In the genomic region with DNA sequence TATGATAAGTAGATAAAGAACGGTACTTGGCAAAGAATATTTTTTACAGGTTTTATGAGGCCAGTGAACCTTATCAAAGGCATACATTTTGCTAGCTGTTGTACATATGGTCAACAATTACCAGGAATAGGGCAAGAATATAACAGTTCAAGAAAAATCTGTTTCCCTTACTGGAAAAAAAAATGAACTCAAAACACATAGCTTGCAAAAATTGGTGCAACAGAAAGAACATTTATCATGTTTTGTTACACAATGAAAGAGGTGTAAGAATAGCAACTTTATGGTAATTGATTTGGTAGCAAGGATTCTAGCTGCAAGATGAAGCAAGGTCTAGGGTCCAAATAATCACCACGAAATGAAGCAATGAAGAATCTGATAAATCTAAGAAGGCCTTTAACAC, we compare ENCODE assay signal across 23 cellular contexts. TPM values are rescaled to one million over a fixed set of nuclear protein-coding genes. Genes with fewer than 3 reads are reported as not detected.
DNase-seq lines count a peak whose midpoint lies in the region; ATAC-seq, FAIRE-seq and TF ChIP-seq lines count a peak whose summit lies in the region.
"Had no signal": no experiment of that assay in that cellular context is flagged by ENCODE, and none has a peak within 500 bp of the region (broad histone marks: within the 10 kb centered on the region; RNA-seq: fewer than 3 reads in every experiment).

No MANE protein-coding gene starts in this region.

- in situ Hi-C loops in IMR-90 (cut with MboI; ENCODE audit: low sequenced_read_pairs) = no loop called here

- H4K8ac ChIP-seq in IMR-90 (ENCODE audit: low read depth in 2 of 2, low read length in 2 of 2) = no peak overlapping the region; a peak in 1 of 4 replicates

- TF ChIP-seq RAD21 in A549 (conservative IDR thresholded peaks at IDR 0.05 in 1 of 2, IDR thresholded peaks at IDR 0.05 in 1 of 2) (no peak), IMR-90 (IDR thresholded peaks at IDR 0.05; ENCODE audit: low read length) (no peak)

- peaks cover 21% of the 10 kb centered on the region for H3K36me3 Mint-ChIP-seq in endothelial cell (ENCODE audit: low read depth, unreplicated experiment)

- TF ChIP-seq POLR2A in A549 (IDR thresholded peaks at IDR 0.05; ENCODE audit: low read length) = no peak
- no peak for TF ChIP-seq POLR2A in IMR-90 (IDR thresholded peaks at IDR 0.05; ENCODE audit: low read depth, low read length)

- H3K9me3 ChIP-seq in A549 (no peaks in the 10 kb centered on the region), IMR-90 (ENCODE audit: control insufficient read depth, insufficient read depth, low read length) (no peaks in the 10 kb centered on the region)
- H3K9me3 ChIP-seq: BE2C; BLaER1 treated with 17β-estradiol and CSF1 and Interleukin-3, amounts not matched to agents 10 nM and 100 nM had no signal

- H4K5ac ChIP-seq in IMR-90 (ENCODE audit: low read depth, low read length) = peak overlapping the region; percentile 40; the same call in 1 of the 2 replicates

- no TSS peak for BruUV-seq in IMR-90 (replicated peaks; lab: Mats Ljungman, UMichigan)

- H2AK5ac ChIP-seq in IMR-90 (ENCODE audit: low read depth, low read length) = no peak overlapping the region

- H2BK120ac ChIP-seq in IMR-90 (ENCODE audit: low read depth, low read length) = no peak overlapping the region; the same call in 1 of the 2 replicates

- TF ChIP-seq CTCF in A549 (IDR thresholded peaks at IDR 0.05) = no peak
- no peak for TF ChIP-seq CTCF in IMR-90 (conservative IDR thresholded peaks at IDR 0.05; ENCODE audit: low read depth, low read length)
- TF ChIP-seq CTCF in endothelial cell (IDR thresholded peaks at IDR 0.05; ENCODE audit: unreplicated experiment) = no peak

- H3K4me3 ChIP-seq in A549 (no peak overlapping the region), ACC112 (ENCODE audit: low read depth, low read length) (no peak overlapping the region), IMR-90 (ENCODE audit: insufficient read depth, low read depth, low read length) (no peak overlapping the region)
- H3K4me3 ChIP-seq: BLaER1 treated with 17β-estradiol and CSF1 and Interleukin-3, amounts not matched to agents 10 nM and 100 nM; GM12878 had no signal

- H4K91ac ChIP-seq in IMR-90 (ENCODE audit: insufficient read depth, low read depth, low read length) = no peak overlapping the region

- H3K9ac ChIP-seq in IMR-90 (ENCODE audit: low read depth, low read length) = no peak overlapping the region
- H3K9ac ChIP-seq: BLaER1 treated with 17β-estradiol and CSF1 and Interleukin-3, amounts not matched to agents 10 nM and 100 nM had no signal

- H3K36me3 ChIP-seq in ACC112 (ENCODE audit: insufficient read depth, low read length) = peaks cover 28% of the 10 kb centered on the region
- peaks cover 9% of the 10 kb centered on the region for H3K36me3 ChIP-seq in IMR-90 (ENCODE audit: control insufficient read depth, insufficient read depth, low read length)
- H3K36me3 ChIP-seq: BE2C had no signal

- no peak overlapping the region for H2BK15ac ChIP-seq in IMR-90 (ENCODE audit: low read depth, low read length)

- no peaks in the 10 kb centered on the region for H3K79me1 ChIP-seq in IMR-90 (ENCODE audit: low read depth in 1 of 2, low read length in 2 of 2)

- peaks cover 3% of the 10 kb centered on the region; the same call in 2 of the 3 replicates for H3K4me1 ChIP-seq in A549
- peaks cover 8% of the 10 kb centered on the region for H3K4me1 ChIP-seq in ACC112 (ENCODE audit: control insufficient read depth, insufficient read depth, low read length, unreplicated experiment)
- no peaks in the 10 kb centered on the region for H3K4me1 ChIP-seq in IMR-90 (ENCODE audit: control insufficient read depth, insufficient read depth, low read length)
- H3K4me1 ChIP-seq: BE2C; BLaER1 treated with 17β-estradiol and CSF1 and Interleukin-3, amounts not matched to agents 10 nM and 100 nM had no signal

- ATAC-seq in A549 = no peak
- ATAC-seq in IMR-90 (ENCODE audit: low read depth) = no peak
- ATAC-seq in HG03432 (IDR thresholded peaks at IDR 0.05; ENCODE audit: unreplicated experiment) = no peak
- ATAC-seq in GM21786 (IDR thresholded peaks at IDR 0.05; ENCODE audit: unreplicated experiment) = no peak
- ATAC-seq in HG02852 (IDR thresholded peaks at IDR 0.05; ENCODE audit: unreplicated experiment) = no peak
- ATAC-seq: GM12878 had no signal

- H3K23ac ChIP-seq in IMR-90 (ENCODE audit: low read depth, low read length) = no peak overlapping the region

- no peak overlapping the region for H3K56ac ChIP-seq in IMR-90 (ENCODE audit: extremely low read depth, insufficient read depth, low read length)

- POLR2A ChIA-PET in A549 (lab: Yijun Ruan, JAX) (no interaction called here), IMR-90 (lab: Charles Lee; ENCODE audit: unreplicated experiment) (no interaction called here)

- H3K4me3 Mint-ChIP-seq in endothelial cell (ENCODE audit: unreplicated experiment) = no peak overlapping the region
- H3K4me3 Mint-ChIP-seq: CD14-positive monocyte; CD4-positive, alpha-beta T cell; CD8-positive, alpha-beta memory T cell had no signal

- no peaks in the 10 kb centered on the region for H4K20me1 ChIP-seq in IMR-90 (ENCODE audit: insufficient read depth, low read length)
- H4K20me1 ChIP-seq: BLaER1 treated with 17β-estradiol and CSF1 and Interleukin-3, amounts not matched to agents 10 nM and 100 nM had no signal

- H3K9me1 ChIP-seq in IMR-90 (ENCODE audit: insufficient read depth, low read length) = no peaks in the 10 kb centered on the region

- no peak for FAIRE-seq in A549 (lab: Jason Lieb, UNC)
- FAIRE-seq: D721Med, GM12878, GM19239 had no signal

- H3K27me3 ChIP-seq in ACC112 (ENCODE audit: insufficient read depth, low read length) (no peaks in the 10 kb centered on the region), IMR-90 (ENCODE audit: control insufficient read depth, insufficient read depth, low read length) (no peaks in the 10 kb centered on the region)
- H3K27me3 ChIP-seq: BE2C; BLaER1 treated with 17β-estradiol and CSF1 and Interleukin-3, amounts not matched to agents 10 nM and 100 nM had no signal

- no peak overlapping the region for H2AK9ac ChIP-seq in IMR-90 (replicated peaks; ENCODE audit: low read depth, low read length, poor library complexity)

- 98% methylated on average over 2 of the region's 2 CpGs for WGBS in A549 (ENCODE audit: missing lambda C conversion rate)
- no CpG with 5 or more reads among the region's 2 CpGs for WGBS in IMR-90 (ENCODE audit: extremely low coverage in 2 of 2, insufficient read length in 1 of 2), 2 experiments

- no peak overlapping the region for H3K27ac ChIP-seq in A549
- peak overlapping the region; percentile 36; the same call in 1 of the 2 replicates for H3K27ac ChIP-seq in ACC112 (ENCODE audit: low read depth, low read length)
- no peak overlapping the region for H3K27ac ChIP-seq in IMR-90 (ENCODE audit: insufficient read depth, low read length)
- H3K27ac ChIP-seq: BLaER1 treated with 17β-estradiol and CSF1 and Interleukin-3, amounts not matched to agents 10 nM and 100 nM had no signal

- H3K4ac ChIP-seq in IMR-90 (ENCODE audit: low read depth, low read length) = no peak overlapping the region

- intact Hi-C loops in IMR-90 (cut with micrococcal nuclease) = no loop called here

- H3K14ac ChIP-seq in IMR-90 (replicated peaks; ENCODE audit: low read depth, low read length) = no peak overlapping the region

- H3K9me3 Mint-ChIP-seq in endothelial cell (ENCODE audit: unreplicated experiment) = no peaks in the 10 kb centered on the region
- H3K9me3 Mint-ChIP-seq: CD14-positive monocyte; CD4-positive, alpha-beta T cell; CD8-positive, alpha-beta memory T cell had no signal

- no peak overlapping the region for H2BK20ac ChIP-seq in IMR-90 (ENCODE audit: low read depth, low read length)

- H3K4me2 ChIP-seq in A549 (no peak overlapping the region), IMR-90 (ENCODE audit: low read depth, low read length) (no peak overlapping the region)
- H3K4me2 ChIP-seq: BLaER1 treated with 17β-estradiol and CSF1 and Interleukin-3, amounts not matched to agents 10 nM and 100 nM had no signal

- no peak for TF ChIP-seq EP300 in A549 (IDR thresholded peaks at IDR 0.05)

- H3K18ac ChIP-seq in IMR-90 (ENCODE audit: low read depth, low read length) = peak overlapping the region; percentile 52; the same call in 1 of the 2 replicates

- DNase-seq in A549 (ENCODE audit: low read depth in 1 of 2, low spot score in 1 of 2) (no peak), IMR-90 (no peak), endothelial cell (ENCODE audit: low spot score) (no peak), activated T-cell treated with anti-CD3 and anti-CD28 coated beads for 4 hours (no peak)
- DNase-seq: ACHN; AML-193; BE2C; CD4-positive, alpha-beta T cell; CD8-positive, alpha-beta memory T cell; DMS 273 treated with DMSO at 0.1 percent for 48 hours; DMS79; GDM1; GOT3; H7 had no signal

- no peak overlapping the region for H2AFZ ChIP-seq in ACC112 (ENCODE audit: low read length, unreplicated experiment)
- H2AFZ ChIP-seq in IMR-90 (replicated peaks; ENCODE audit: low read length, poor library complexity) = no peak overlapping the region

- H3K27me3 Mint-ChIP-seq in endothelial cell (ENCODE audit: unreplicated experiment) = no peaks in the 10 kb centered on the region
- H3K27me3 Mint-ChIP-seq: CD4-positive, alpha-beta T cell; CD8-positive, alpha-beta memory T cell had no signal

- dilution Hi-C loops in IMR-90 (cut with HindIII; ENCODE audit: low sequenced_read_pairs, unreplicated experiment) = no loop called here

- no peaks in the 10 kb centered on the region for H3K79me2 ChIP-seq in ACC112 (ENCODE audit: control insufficient read depth, insufficient read depth, low read length, unreplicated experiment)

- H3K27ac Mint-ChIP-seq in endothelial cell (ENCODE audit: unreplicated experiment) = peak overlapping the region; percentile 25
- H3K27ac Mint-ChIP-seq: CD4-positive, alpha-beta T cell had no signal

- CTCF ChIA-PET in A549 (lab: Yijun Ruan, JAX) = interaction anchor here (0.7 to 0.9 kb wide), 2 partner anchors 11 to 38 kb away, joined by 3 read pairs; no protein-coding TSS in a partner anchor
- CTCF ChIA-PET in IMR-90 (lab: Yijun Ruan, JAX) = no interaction called here

- H3K4me1 Mint-ChIP-seq in endothelial cell (ENCODE audit: unreplicated experiment) = peaks cover 16% of the 10 kb centered on the region
- H3K4me1 Mint-ChIP-seq: CD14-positive monocyte; CD8-positive, alpha-beta memory T cell had no signal

- peak overlapping the region; percentile 66 for H2BK5ac ChIP-seq in IMR-90 (ENCODE audit: low read depth, low read length, poor library complexity, severe bottlenecking)

TF ChIP-seq in IMR-90, 13 proteins besides CTCF, POLR2A, EP300 and RAD21 (continues in another document):
- TF ChIP-seq MAFK (IDR thresholded peaks at IDR 0.05; ENCODE audit: low read depth, low read length) = 0 out of 2 replicates have a peak, but pooled peaks have one; percentile 5

RNA-seq across cellular contexts. Expression of a gene that starts 41.6 kb away (rescaled TPM):
- 17.5 and 23.3 TPM in 2 replicates for polyA plus RNA-seq in A549 (2011; rRNA removed)
- 5.4 and 5.9 TPM in 2 replicates for polyA plus RNA-seq in A549 (2012; cell fraction: cytosol; rRNA removed)
- 4.9 and 6.3 TPM in 2 replicates for polyA plus RNA-seq in A549 (2012; cell fraction: nucleus; rRNA removed)
- polyA plus RNA-seq in A549 (2017; fragmentation: RNase III; extraction: RNeasy Plus Mini Kit Qiagen cat#74134 plus additional on column Dnase treatment) = 6.1 to 7.2 TPM (median 6.2 TPM) in 3 replicates
- polyA minus RNA-seq in A549 (2011; rRNA and poly(A)+ RNA removed) = 15.8 and 18.6 TPM in 2 replicates
- total RNA-seq in IMR-90 (2012; rRNA removed) = 17.2 and 23.1 TPM in 2 replicates
- polyA plus RNA-seq in IMR-90 (2012; rRNA removed) = 6.7 and 8.0 TPM in 2 replicates
- 1.2 and 1.4 TPM in 2 replicates for polyA plus RNA-seq in IMR-90 (2012; cell fraction: cytosol; rRNA removed)
- 3.6 and 21.4 TPM in 2 replicates for polyA plus RNA-seq in IMR-90 (2012; cell fraction: nucleus; rRNA removed; ENCODE audit: low replicate concordance)
- total RNA-seq in endothelial cell (ENCODE audit: unreplicated experiment) = 101 TPM
